Comparison of ENCODE assay signal across 22 cellular contexts in the genomic region with DNA sequence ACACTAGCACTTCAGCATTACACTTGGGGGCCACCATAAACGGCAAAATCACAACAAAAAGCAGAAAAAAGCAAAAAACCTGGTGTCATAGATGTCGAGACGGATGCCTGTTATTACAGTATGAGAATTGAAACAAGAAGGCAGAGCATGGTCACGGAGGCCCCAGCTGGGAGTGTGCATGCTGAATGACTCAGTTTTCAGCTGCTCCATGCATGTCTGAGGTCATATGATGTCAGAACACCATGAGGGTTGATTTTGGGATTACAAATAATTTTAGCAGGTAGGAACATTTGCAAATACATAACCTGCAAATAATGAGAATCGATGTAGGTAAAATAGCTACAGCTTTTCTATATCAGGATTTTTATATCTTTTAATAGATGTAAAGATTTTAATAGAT. TPM values are rescaled to one million over a fixed set of nuclear protein-coding genes. Genes with fewer than 3 reads are reported as not detected.
A peak's percentile ranks its signal among the peaks of the same experiment; 100 is the strongest.
DNase-seq lines count a peak whose midpoint lies in the region; ATAC-seq and TF ChIP-seq lines count a peak whose summit lies in the region.
"Had no signal": no experiment of that assay in that cellular context is flagged by ENCODE, and none has a peak within 500 bp of the region (broad histone marks: within the 10 kb centered on the region; RNA-seq: fewer than 3 reads in every experiment).

No MANE protein-coding gene starts in this region.

- no peaks in the 10 kb centered on the region for H3K27me3 ChIP-seq in suprapubic skin
- H3K27me3 ChIP-seq: neural progenitor cell had no signal

- H3K4me3 Mint-ChIP-seq in activated naive CD8-positive, alpha-beta T cell treated with anti-CD3 and anti-CD28 coated beads, Interleukin-2, amount 50 U/mL, for 24 hours: no peak overlapping the region
- H3K4me3 Mint-ChIP-seq: activated naive CD4-positive, alpha-beta T cell treated with anti-CD3 and anti-CD28 coated beads, Interleukin-2, amount 50 U/mL, for 24 hours; activated T-cell treated with anti-CD3 and anti-CD28 coated beads, Interleukin-2, amount 50 U/mL, for 4 hours; CD8-positive, alpha-beta T cell; dendritic cell treated with granulocyte-macrophage colony-stimulating factor and Interleukin-4, amounts not matched to agents 40 ng/mL and 50 ng/mL, for 4 days; neural progenitor cell; T-cell had no signal

- DNase-seq in stimulated activated CD4-positive, alpha-beta T cell treated with anti-CD3 and anti-CD28 coated beads, Interleukin-1b, Interleukin-23, amount 100 ng/mL, for 48 hours: peak; percentile 25
- no peak for DNase-seq in stimulated activated CD4-positive, alpha-beta T cell treated with anti-CD3 and anti-CD28 coated beads, Interleukin-4, amount 100 ng/mL, for 24 hours
- DNase-seq in activated naive CD8-positive, alpha-beta T cell treated with anti-CD3 and anti-CD28 coated beads, Interleukin-2, amount 50 U/mL, for 24 hours: no peak
- DNase-seq in fibroblast of pulmonary artery (ENCODE audit: low read depth) (peak; percentile 32), NCI-H2196 treated with DMSO at 0.1 percent for 48 hours (lab: John Stamatoyannopoulos, UW; ENCODE audit: unreplicated experiment) (no peak), suprapubic skin (ENCODE audit: low spot score in 2 of 2) (no peak)
- DNase-seq: activated T-cell treated with anti-CD3 and anti-CD28 coated beads, Interleukin-2, amount 50 U/mL, for 4 hours; CD8-positive, alpha-beta T cell; DMS53; midbrain; NCI-H69; SIG-M5; stimulated activated CD8-positive, alpha-beta memory T cell treated with anti-CD3 and anti-CD28 coated beads, Interleukin-4, amount 100 ng/mL, for 48 hours; T-cell had no signal

- H3K4me1 ChIP-seq in suprapubic skin: no peaks in the 10 kb centered on the region
- H3K4me1 ChIP-seq: neural progenitor cell, prostate gland had no signal

- no peaks in the 10 kb centered on the region for H3K9me3 Mint-ChIP-seq in activated naive CD8-positive, alpha-beta T cell treated with anti-CD3 and anti-CD28 coated beads, Interleukin-2, amount 50 U/mL, for 24 hours
- H3K9me3 Mint-ChIP-seq: activated naive CD4-positive, alpha-beta T cell treated with anti-CD3 and anti-CD28 coated beads, Interleukin-2, amount 50 U/mL, for 24 hours; activated T-cell treated with anti-CD3 and anti-CD28 coated beads, Interleukin-2, amount 50 U/mL, for 4 hours; CD8-positive, alpha-beta T cell; dendritic cell treated with granulocyte-macrophage colony-stimulating factor and Interleukin-4, amounts not matched to agents 40 ng/mL and 50 ng/mL, for 4 days had no signal

- H3K27me3 Mint-ChIP-seq in activated naive CD8-positive, alpha-beta T cell treated with anti-CD3 and anti-CD28 coated beads, Interleukin-2, amount 50 U/mL, for 24 hours: no peaks in the 10 kb centered on the region
- H3K27me3 Mint-ChIP-seq: activated naive CD4-positive, alpha-beta T cell treated with anti-CD3 and anti-CD28 coated beads, Interleukin-2, amount 50 U/mL, for 24 hours; dendritic cell treated with granulocyte-macrophage colony-stimulating factor and Interleukin-4, amounts not matched to agents 40 ng/mL and 50 ng/mL, for 4 days; T-cell had no signal

- 87% methylated on average over 5 of the region's 5 CpGs for WGBS in suprapubic skin

- peaks cover 12% of the 10 kb centered on the region for H3K36me3 Mint-ChIP-seq in activated naive CD8-positive, alpha-beta T cell treated with anti-CD3 and anti-CD28 coated beads, Interleukin-2, amount 50 U/mL, for 24 hours (ENCODE audit: low read depth)

- H3K9me3 ChIP-seq in suprapubic skin: no peaks in the 10 kb centered on the region
- H3K9me3 ChIP-seq: prostate gland had no signal

- H3K4me1 Mint-ChIP-seq in activated naive CD8-positive, alpha-beta T cell treated with anti-CD3 and anti-CD28 coated beads, Interleukin-2, amount 50 U/mL, for 24 hours: peaks cover 21% of the 10 kb centered on the region
- H3K4me1 Mint-ChIP-seq: neural progenitor cell had no signal

- TF ChIP-seq CTCF in fibroblast of pulmonary artery (IDR thresholded peaks at IDR 0.05; ENCODE audit: low read length, missing control alignments): no peak
- no peak for TF ChIP-seq CTCF in suprapubic skin (IDR thresholded peaks at IDR 0.05)

- H3K36me3 ChIP-seq in suprapubic skin: no peaks in the 10 kb centered on the region
- H3K36me3 ChIP-seq: neural progenitor cell, prostate gland had no signal

- ATAC-seq in activated naive CD8-positive, alpha-beta T cell treated with anti-CD3 and anti-CD28 coated beads, Interleukin-2, amount 50 U/mL, for 24 hours: no peak
- ATAC-seq in GM21529 (IDR thresholded peaks at IDR 0.05; ENCODE audit: unreplicated experiment) (no peak), GM18511 (IDR thresholded peaks at IDR 0.05; ENCODE audit: unreplicated experiment) (no peak)
- ATAC-seq: activated T-cell treated with anti-CD3 and anti-CD28 coated beads, Interleukin-2, amount 50 U/mL, for 4 hours; CD8-positive, alpha-beta T cell; left lobe of liver; T-cell had no signal

- no peak overlapping the region for H3K27ac ChIP-seq in suprapubic skin
- H3K27ac ChIP-seq: neural progenitor cell, prostate gland had no signal

- TF ChIP-seq EP300 in suprapubic skin (IDR thresholded peaks at IDR 0.05): no peak

- TF ChIP-seq POLR2A in suprapubic skin (IDR thresholded peaks at IDR 0.05): no peak

- H3K4me3 ChIP-seq in fibroblast of pulmonary artery (replicated peaks; ENCODE audit: low read depth, low read length) (no peak overlapping the region), suprapubic skin (no peak overlapping the region)
- H3K4me3 ChIP-seq: neural progenitor cell, prostate gland, smooth muscle cell had no signal

- H3K27ac Mint-ChIP-seq in activated naive CD8-positive, alpha-beta T cell treated with anti-CD3 and anti-CD28 coated beads, Interleukin-2, amount 50 U/mL, for 24 hours: peak overlapping the region; percentile 16
- H3K27ac Mint-ChIP-seq: activated naive CD4-positive, alpha-beta T cell treated with anti-CD3 and anti-CD28 coated beads, Interleukin-2, amount 50 U/mL, for 24 hours; CD8-positive, alpha-beta T cell; dendritic cell treated with granulocyte-macrophage colony-stimulating factor and Interleukin-4, amounts not matched to agents 40 ng/mL and 50 ng/mL, for 4 days; neural progenitor cell; T-cell had no signal

RNA-seq across cellular contexts. Expression of a gene that starts 19.1 kb away (rescaled TPM):
- 10 to 100 TPM; 35.4 to 66.6 (median 53.1) TPM for total RNA-seq in suprapubic skin

Comparison
In these comparisons a context has a peak if more than half of its experiments do, and no peak if none do; other contexts are left out.
1. DNase-seq: peak in stimulated activated CD4-positive, alpha-beta T cell treated with anti-CD3 and anti-CD28 coated beads, Interleukin-1b, Interleukin-23, amount 100 ng/mL, for 48 hours (single experiment) and fibroblast of pulmonary artery (single experiment); none in stimulated activated CD4-positive, alpha-beta T cell treated with anti-CD3 and anti-CD28 coated beads, Interleukin-4, amount 100 ng/mL, for 24 hours (single experiment), activated naive CD8-positive, alpha-beta T cell treated with anti-CD3 and anti-CD28 coated beads, Interleukin-2, amount 50 U/mL, for 24 hours (single experiment), NCI-H2196 treated with DMSO at 0.1 percent for 48 hours (single experiment) and suprapubic skin (0 of 2).